2 cellular contexts compared by ENCODE assay signal in the genomic region with DNA sequence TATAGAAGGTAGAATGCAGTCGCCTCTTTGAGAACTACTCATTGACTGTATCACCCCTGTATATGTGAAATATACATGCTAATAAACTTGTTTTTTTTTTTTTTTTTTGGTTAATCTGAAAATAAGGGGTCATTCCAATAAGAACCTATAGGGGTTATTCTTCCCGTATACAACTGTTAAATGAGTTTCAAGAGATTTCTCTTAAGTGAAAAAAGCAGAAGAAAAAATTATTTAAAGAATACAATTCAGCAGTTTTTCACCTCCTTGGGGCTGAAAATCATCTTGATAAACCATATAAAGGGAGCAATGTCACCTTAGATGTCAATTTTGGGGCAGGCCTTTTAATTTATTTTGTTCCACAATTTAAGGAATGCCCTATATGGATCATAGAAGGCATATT.
TF ChIP-seq lines count a peak whose summit lies in the region.

No MANE protein-coding gene starts in this region.

TF ChIP-seq in SK-N-SH, 30 proteins besides CTCF, POLR2A, EP300 and RAD21 (continued from another document):
- TF ChIP-seq, protein P1, sequence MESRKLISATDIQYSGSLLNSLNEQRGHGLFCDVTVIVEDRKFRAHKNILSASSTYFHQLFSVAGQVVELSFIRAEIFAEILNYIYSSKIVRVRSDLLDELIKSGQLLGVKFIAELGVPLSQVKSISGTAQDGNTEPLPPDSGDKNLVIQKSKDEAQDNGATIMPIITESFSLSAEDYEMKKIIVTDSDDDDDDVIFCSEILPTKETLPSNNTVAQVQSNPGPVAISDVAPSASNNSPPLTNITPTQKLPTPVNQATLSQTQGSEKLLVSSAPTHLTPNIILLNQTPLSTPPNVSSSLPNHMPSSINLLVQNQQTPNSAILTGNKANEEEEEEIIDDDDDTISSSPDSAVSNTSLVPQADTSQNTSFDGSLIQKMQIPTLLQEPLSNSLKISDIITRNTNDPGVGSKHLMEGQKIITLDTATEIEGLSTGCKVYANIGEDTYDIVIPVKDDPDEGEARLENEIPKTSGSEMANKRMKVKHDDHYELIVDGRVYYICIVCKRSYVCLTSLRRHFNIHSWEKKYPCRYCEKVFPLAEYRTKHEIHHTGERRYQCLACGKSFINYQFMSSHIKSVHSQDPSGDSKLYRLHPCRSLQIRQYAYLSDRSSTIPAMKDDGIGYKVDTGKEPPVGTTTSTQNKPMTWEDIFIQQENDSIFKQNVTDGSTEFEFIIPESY (IDR thresholded peaks at IDR 0.05; ENCODE audit: borderline replicate concordance, low read depth): no peak
- TF ChIP-seq, protein P2, sequence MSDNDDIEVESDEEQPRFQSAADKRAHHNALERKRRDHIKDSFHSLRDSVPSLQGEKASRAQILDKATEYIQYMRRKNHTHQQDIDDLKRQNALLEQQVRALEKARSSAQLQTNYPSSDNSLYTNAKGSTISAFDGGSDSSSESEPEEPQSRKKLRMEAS (IDR thresholded peaks at IDR 0.05; ENCODE audit: low read depth): no peak
- TF ChIP-seq FOSL2 (IDR thresholded peaks at IDR 0.05; ENCODE audit: borderline replicate concordance, low read depth) (no peak), MEF2A (IDR thresholded peaks at IDR 0.05; ENCODE audit: borderline replicate concordance, low read depth) (no peak), ELF1 (IDR thresholded peaks at IDR 0.05) (no peak), RXRA (IDR thresholded peaks at IDR 0.05; ENCODE audit: borderline replicate concordance, low read depth) (no peak), RFX5 (IDR thresholded peaks at IDR 0.05; ENCODE audit: low read length) (no peak), GABPA (IDR thresholded peaks at IDR 0.05; ENCODE audit: low read depth) (no peak), TCF12 (IDR thresholded peaks at IDR 0.05) (no peak), YY1 (IDR thresholded peaks at IDR 0.05; ENCODE audit: low read depth) (no peak), MXI1 (IDR thresholded peaks at IDR 0.05; ENCODE audit: low read depth, low read length) (no peak)

TF ChIP-seq in GM12878, 131 proteins besides CTCF, POLR2A, EP300 and RAD21 (continued from another document):
- TF ChIP-seq, protein P3, sequence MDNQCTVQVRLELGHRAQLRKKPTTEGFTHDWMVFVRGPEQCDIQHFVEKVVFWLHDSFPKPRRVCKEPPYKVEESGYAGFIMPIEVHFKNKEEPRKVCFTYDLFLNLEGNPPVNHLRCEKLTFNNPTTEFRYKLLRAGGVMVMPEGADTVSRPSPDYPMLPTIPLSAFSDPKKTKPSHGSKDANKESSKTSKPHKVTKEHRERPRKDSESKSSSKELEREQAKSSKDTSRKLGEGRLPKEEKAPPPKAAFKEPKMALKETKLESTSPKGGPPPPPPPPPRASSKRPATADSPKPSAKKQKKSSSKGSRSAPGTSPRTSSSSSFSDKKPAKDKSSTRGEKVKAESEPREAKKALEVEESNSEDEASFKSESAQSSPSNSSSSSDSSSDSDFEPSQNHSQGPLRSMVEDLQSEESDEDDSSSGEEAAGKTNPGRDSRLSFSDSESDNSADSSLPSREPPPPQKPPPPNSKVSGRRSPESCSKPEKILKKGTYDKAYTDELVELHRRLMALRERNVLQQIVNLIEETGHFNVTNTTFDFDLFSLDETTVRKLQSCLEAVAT (IDR thresholded peaks at IDR 0.05): no peak
- TF ChIP-seq, protein P4, sequence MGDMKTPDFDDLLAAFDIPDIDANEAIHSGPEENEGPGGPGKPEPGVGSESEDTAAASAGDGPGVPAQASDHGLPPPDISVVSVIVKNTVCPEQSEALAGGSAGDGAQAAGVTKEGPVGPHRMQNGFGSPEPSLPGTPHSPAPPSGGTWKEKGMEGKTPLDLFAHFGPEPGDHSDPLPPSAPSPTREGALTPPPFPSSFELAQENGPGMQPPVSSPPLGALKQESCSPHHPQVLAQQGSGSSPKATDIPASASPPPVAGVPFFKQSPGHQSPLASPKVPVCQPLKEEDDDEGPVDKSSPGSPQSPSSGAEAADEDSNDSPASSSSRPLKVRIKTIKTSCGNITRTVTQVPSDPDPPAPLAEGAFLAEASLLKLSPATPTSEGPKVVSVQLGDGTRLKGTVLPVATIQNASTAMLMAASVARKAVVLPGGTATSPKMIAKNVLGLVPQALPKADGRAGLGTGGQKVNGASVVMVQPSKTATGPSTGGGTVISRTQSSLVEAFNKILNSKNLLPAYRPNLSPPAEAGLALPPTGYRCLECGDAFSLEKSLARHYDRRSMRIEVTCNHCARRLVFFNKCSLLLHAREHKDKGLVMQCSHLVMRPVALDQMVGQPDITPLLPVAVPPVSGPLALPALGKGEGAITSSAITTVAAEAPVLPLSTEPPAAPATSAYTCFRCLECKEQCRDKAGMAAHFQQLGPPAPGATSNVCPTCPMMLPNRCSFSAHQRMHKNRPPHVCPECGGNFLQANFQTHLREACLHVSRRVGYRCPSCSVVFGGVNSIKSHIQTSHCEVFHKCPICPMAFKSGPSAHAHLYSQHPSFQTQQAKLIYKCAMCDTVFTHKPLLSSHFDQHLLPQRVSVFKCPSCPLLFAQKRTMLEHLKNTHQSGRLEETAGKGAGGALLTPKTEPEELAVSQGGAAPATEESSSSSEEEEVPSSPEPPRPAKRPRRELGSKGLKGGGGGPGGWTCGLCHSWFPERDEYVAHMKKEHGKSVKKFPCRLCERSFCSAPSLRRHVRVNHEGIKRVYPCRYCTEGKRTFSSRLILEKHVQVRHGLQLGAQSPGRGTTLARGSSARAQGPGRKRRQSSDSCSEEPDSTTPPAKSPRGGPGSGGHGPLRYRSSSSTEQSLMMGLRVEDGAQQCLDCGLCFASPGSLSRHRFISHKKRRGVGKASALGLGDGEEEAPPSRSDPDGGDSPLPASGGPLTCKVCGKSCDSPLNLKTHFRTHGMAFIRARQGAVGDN (IDR thresholded peaks at IDR 0.05): no peak
- TF ChIP-seq SPI1 (IDR thresholded peaks at IDR 0.05; ENCODE audit: borderline replicate concordance, insufficient read depth, low read depth, low read length): no peak
- TF ChIP-seq YY1 (IDR thresholded peaks at IDR 0.05; ENCODE audit: low read depth, low read length): no peak
